In genomic region chr11:125941606-125942275, GRCh38 we compare ENCODE assay signal across 9 cellular contexts. TPM values are rescaled to one million over a fixed set of nuclear protein-coding genes. Genes with fewer than 3 reads are reported as not detected.
DNase-seq lines count a peak whose midpoint lies in the region; ATAC-seq and TF ChIP-seq lines count a peak whose summit lies in the region.
"Had no signal": no experiment of that assay in that cellular context is flagged by ENCODE, and none has a peak within 500 bp of the region (broad histone marks: within the 10 kb centered on the region; RNA-seq: fewer than 3 reads in every experiment).

No MANE protein-coding gene starts in this region.

- intact Hi-C loops in psoas muscle (cut with DNase I), result loop anchor here (1.0 to 10.0 kb wide), 4 partner anchors 123 to 253 kb away; partner anchors contain the start of gene CDON (in 1 of the 2)

- peak; percentile 54 for ATAC-seq in HG02798 (IDR thresholded peaks at IDR 0.05; ENCODE audit: poor library complexity, unreplicated experiment)
- ATAC-seq in activated T-cell treated with anti-CD3 and anti-CD28 coated beads, Interleukin-2, amount 50 U/mL, for 4 hours, result peak; percentile 69 to 70
- peak; percentile 72 to 92 (median 78) for ATAC-seq in psoas muscle

- H3K4me3 Mint-ChIP-seq in activated T-cell treated with anti-CD3 and anti-CD28 coated beads, Interleukin-2, amount 50 U/mL, for 4 hours, result no peak overlapping the region

- peak; percentile 81 for DNase-seq in DMS 273 (lab: John Stamatoyannopoulos, UW; ENCODE audit: unreplicated experiment)
- peak; percentile 76 for DNase-seq in NCI-H774 (lab: John Stamatoyannopoulos, UW)
- peak; percentile 27 for DNase-seq in activated T-cell treated with anti-CD3 and anti-CD28 coated beads, Interleukin-2, amount 50 U/mL, for 4 hours
- peak; percentile 54 for DNase-seq in germinal center (ENCODE audit: low spot score)
- DNase-seq in psoas muscle, result peak; percentile 54 to 74
- DNase-seq in DMS114 treated with DMSO at 0.1 percent for 48 hours (lab: John Stamatoyannopoulos, UW; ENCODE audit: unreplicated experiment), result no peak
- DNase-seq in NCI-H1048 (lab: John Stamatoyannopoulos, UW), result no peak

- no peaks in the 10 kb centered on the region for H3K36me3 ChIP-seq in psoas muscle (ENCODE audit: insufficient read depth in 1 of 2, low read depth in 1 of 2)
- H3K36me3 ChIP-seq: neutrophil had no signal

- H3K27ac ChIP-seq in psoas muscle, result no peak overlapping the region
- H3K27ac ChIP-seq: neutrophil had no signal

- H3K4me3 ChIP-seq in psoas muscle, result no peak overlapping the region

- no peaks in the 10 kb centered on the region for H3K27me3 ChIP-seq in psoas muscle (ENCODE audit: insufficient read depth in 3 of 3, low read length in 2 of 3)
- H3K27me3 ChIP-seq: neutrophil had no signal

- H3K9me3 ChIP-seq in psoas muscle, result no peaks in the 10 kb centered on the region
- H3K9me3 ChIP-seq: neutrophil had no signal

- TF ChIP-seq CTCF in psoas muscle (IDR thresholded peaks at IDR 0.05), result peak; percentile 67

- H3K36me3 Mint-ChIP-seq in activated T-cell treated with anti-CD3 and anti-CD28 coated beads, Interleukin-2, amount 50 U/mL, for 4 hours (ENCODE audit: insufficient read depth), result no peaks in the 10 kb centered on the region

- WGBS in psoas muscle, 3 donors, result 11 to 13% (median 12%) methylated on average over 15 of the region's 15 CpGs

- H3K9me3 Mint-ChIP-seq in activated T-cell treated with anti-CD3 and anti-CD28 coated beads, Interleukin-2, amount 50 U/mL, for 4 hours, result no peaks in the 10 kb centered on the region

- no peaks in the 10 kb centered on the region for H3K27me3 Mint-ChIP-seq in activated T-cell treated with anti-CD3 and anti-CD28 coated beads, Interleukin-2, amount 50 U/mL, for 4 hours (ENCODE audit: low read depth)

- H3K4me1 Mint-ChIP-seq in activated T-cell treated with anti-CD3 and anti-CD28 coated beads, Interleukin-2, amount 50 U/mL, for 4 hours (ENCODE audit: low read depth), result peaks cover 4% of the 10 kb centered on the region

- H3K4me1 ChIP-seq in psoas muscle, result no peaks in the 10 kb centered on the region

RNA-seq across cellular contexts. Expression of gene VSIG10L2, which starts 4.1 kb away (rescaled TPM):
- total RNA-seq in activated T-cell treated with anti-CD3 and anti-CD28 coated beads, Interleukin-2, amount 50 U/mL, for 4 hours, result not detected
- total RNA-seq in psoas muscle, result not detected
- polyA plus RNA-seq in psoas muscle, result under 1 TPM in 1 of 3 donors, not detected in 2; 0.21 TPM

RNA-seq across cellular contexts. Expression of gene DDX25, which starts 37.4 kb away (rescaled TPM):
- not detected for total RNA-seq in activated T-cell treated with anti-CD3 and anti-CD28 coated beads, Interleukin-2, amount 50 U/mL, for 4 hours
- total RNA-seq in psoas muscle, result not detected
- polyA plus RNA-seq in psoas muscle, result under 1 TPM in 1 of 3 donors, not detected in 2; 0.01 TPM

RNA-seq across cellular contexts. Expression of gene PUS3, which starts 38.7 kb away (rescaled TPM):
- total RNA-seq in activated T-cell treated with anti-CD3 and anti-CD28 coated beads, Interleukin-2, amount 50 U/mL, for 4 hours, result 10 to 100 TPM; 22.3 to 30.5 (median 28.4) TPM
- 10 to 100 TPM in 3 of 4 donors, 1 to 10 TPM in 1; 9.0 to 17.5 (median 16.5) TPM for total RNA-seq in psoas muscle
- polyA plus RNA-seq in psoas muscle, result 10 to 100 TPM; 15.0 to 17.5 (median 16.1) TPM

RNA-seq across cellular contexts. Expression of gene HYLS1, which starts 54.3 kb away (rescaled TPM):
- total RNA-seq in activated T-cell treated with anti-CD3 and anti-CD28 coated beads, Interleukin-2, amount 50 U/mL, for 4 hours, result 1 to 10 TPM; 1.6 to 1.8 (median 1.7) TPM
- 1 to 10 TPM; 1.8 to 4.0 (median 3.1) TPM for total RNA-seq in psoas muscle
- polyA plus RNA-seq in psoas muscle, result 1 to 10 TPM; 1.9 to 7.2 (median 3.8) TPM

Comparison
In these comparisons a context has a peak if more than half of its experiments do, and no peak if none do; other contexts are left out.
1. DNase-seq: peak in DMS 273 (single experiment), NCI-H774 (single experiment), activated T-cell treated with anti-CD3 and anti-CD28 coated beads, Interleukin-2, amount 50 U/mL, for 4 hours (single experiment), germinal center (single experiment) and psoas muscle (2 of 2); none in DMS114 treated with DMSO at 0.1 percent for 48 hours (single experiment) and NCI-H1048 (single experiment).
2. Peak in every context shown above with its lines, with median percentiles within 50 percentile points of each other: ATAC-seq.